Comparison of ENCODE assay signal across 8 cellular contexts in genomic region chr17:82648165-82648668, GRCh38. TPM values are rescaled to one million over a fixed set of nuclear protein-coding genes. Genes with fewer than 3 reads are reported as not detected.
DNase-seq lines count a peak whose midpoint lies in the region; ATAC-seq and TF ChIP-seq lines count a peak whose summit lies in the region.

Gene WDR45B, minus strand, starts transcription at chr17:82648444. Its CDS starts 104 bp downstream, at chr17:82648340.

- DNase-seq in CD4-positive, alpha-beta memory T cell = peak; percentile 87 to 89 (median 88)
- DNase-seq in GM20000 (ENCODE audit: low spot score) (peak; percentile 100), HT1080 (ENCODE audit: low read depth) (peak; percentile 93), NOMO-1 (lab: John Stamatoyannopoulos, UW; ENCODE audit: unreplicated experiment in 2 of 2) (peak; percentile 87 to 93), memory B cell (ENCODE audit: low spot score in 2 of 2) (peak; percentile 80 to 81)
- DNase-seq in activated CD8-positive, alpha-beta memory T cell treated with anti-CD3 and anti-CD28 coated beads for 4 hours (ENCODE audit: low read depth in 2 of 2) = peak; percentile 74 to 75
- peak; percentile 75 to 80 (median 77) for DNase-seq in effector memory CD8-positive, alpha-beta T cell
- peak; percentile 68 for DNase-seq in stimulated activated CD8-positive, alpha-beta memory T cell treated with anti-CD3 and anti-CD28 coated beads, Interleukin-12 subunit alpha, Interleukin-12 subunit beta, amount 100 ng/mL, for 1 hour (ENCODE audit: low read depth)

- peaks cover 14% of the 10 kb centered on the region for H3K36me3 ChIP-seq in CD4-positive, alpha-beta memory T cell (ENCODE audit: insufficient read depth, low read length)

- POLR2A ChIA-PET in CD4-positive, alpha-beta memory T cell (lab: Charles Lee; ENCODE audit: partially characterized antibody) = interaction anchor here (0.7 to 1.4 kb wide), 3 partner anchors 67 to 129 kb away, joined by 3 to 4 read pairs (median 3); partner anchors contain the start of gene FOXK2

- H3K9me3 Mint-ChIP-seq in CD4-positive, alpha-beta memory T cell = peaks cover 0 to 2% (median 0%) of the 10 kb centered on the region in 8 donors
- H3K9me3 Mint-ChIP-seq in effector memory CD8-positive, alpha-beta T cell = no peaks in the 10 kb centered on the region
- H3K9me3 Mint-ChIP-seq in memory B cell = no peaks in the 10 kb centered on the region

- H3K27ac Mint-ChIP-seq in CD4-positive, alpha-beta memory T cell = peak within 1 kb of the TSS; percentile 84 to 92 (median 89)
- H3K27ac Mint-ChIP-seq in effector memory CD8-positive, alpha-beta T cell = peak within 1 kb of the TSS; percentile 82 to 86
- peak within 1 kb of the TSS; percentile 86 for H3K27ac Mint-ChIP-seq in memory B cell

- H3K9me3 ChIP-seq in CD4-positive, alpha-beta memory T cell (ENCODE audit: control insufficient read depth in 1 of 2, low read length in 2 of 2) = no peaks in the 10 kb centered on the region

- peaks cover 30% of the 10 kb centered on the region for H3K4me1 ChIP-seq in CD4-positive, alpha-beta memory T cell (ENCODE audit: insufficient read depth, low read length)

- TF ChIP-seq CTCF in GM20000 (IDR thresholded peaks at IDR 0.05; ENCODE audit: extremely low read depth, missing control alignments) = no peak

- H3K4me3 ChIP-seq in CD4-positive, alpha-beta memory T cell (ENCODE audit: low read length in 2 of 2) = peak within 1 kb of the TSS; percentile 78 to 89

- peaks cover 15 to 41% (median 25%) of the 10 kb centered on the region in 4 donors for H3K4me1 Mint-ChIP-seq in CD4-positive, alpha-beta memory T cell
- H3K4me1 Mint-ChIP-seq in effector memory CD8-positive, alpha-beta T cell (ENCODE audit: low read depth in 2 of 2) = peaks cover 25 to 28% of the 10 kb centered on the region in 2 donors
- H3K4me1 Mint-ChIP-seq in memory B cell = peaks cover 10% of the 10 kb centered on the region

- H3K27me3 Mint-ChIP-seq in CD4-positive, alpha-beta memory T cell = no peaks in the 10 kb centered on the region
- no peaks in the 10 kb centered on the region for H3K27me3 Mint-ChIP-seq in effector memory CD8-positive, alpha-beta T cell
- no peaks in the 10 kb centered on the region for H3K27me3 Mint-ChIP-seq in memory B cell

- H3K27me3 ChIP-seq in CD4-positive, alpha-beta memory T cell (ENCODE audit: insufficient read depth, low read length) = no peaks in the 10 kb centered on the region

- CTCF ChIA-PET in CD4-positive, alpha-beta memory T cell (lab: Charles Lee; ENCODE audit: partially characterized antibody) = interaction anchor here (1.2 kb wide), 1 partner anchor 15 kb away, joined by 4 read pairs; no protein-coding TSS in a partner anchor

- peaks cover 7 to 14% of the 10 kb centered on the region in 2 donors for H3K36me3 Mint-ChIP-seq in CD4-positive, alpha-beta memory T cell
- H3K36me3 Mint-ChIP-seq in effector memory CD8-positive, alpha-beta T cell (ENCODE audit: insufficient read depth) = peaks cover 15% of the 10 kb centered on the region
- H3K36me3 Mint-ChIP-seq in memory B cell = peaks cover 8% of the 10 kb centered on the region

- peak within 1 kb of the TSS; percentile 79 to 89 (median 84) for H3K4me3 Mint-ChIP-seq in CD4-positive, alpha-beta memory T cell
- peak within 1 kb of the TSS; percentile 87 for H3K4me3 Mint-ChIP-seq in effector memory CD8-positive, alpha-beta T cell
- H3K4me3 Mint-ChIP-seq in memory B cell = peak within 1 kb of the TSS; percentile 88

- intact Hi-C loops in CD4-positive, alpha-beta memory T cell (cut with micrococcal nuclease) = loop anchor here (1.0 to 2.0 kb wide), 4 partner anchors 51 to 230 kb away; partner anchors contain the start of genes HEXD, OGFOD3, RAB40B and TBCD

- H3K27ac ChIP-seq in CD4-positive, alpha-beta memory T cell (ENCODE audit: low read depth, low read length) = peak within 1 kb of the TSS; percentile 93

- ATAC-seq in effector memory CD8-positive, alpha-beta T cell (replicated peaks) = peak; percentile 88
- ATAC-seq in memory B cell (ENCODE audit: low read depth) = peak; percentile 88

RNA-seq across cellular contexts. Expression of gene WDR45B, which starts in this region (rescaled TPM):
- 10 to 100 TPM; 66.3 to 66.7 TPM for total RNA-seq in CD4-positive, alpha-beta memory T cell
- polyA plus RNA-seq in CD4-positive, alpha-beta memory T cell = 10 to 100 TPM; 35.1 to 48.4 TPM
- 89.2 and 102 TPM in 2 replicates for total RNA-seq in HT1080 (2014; rRNA removed; shearing (Covaris generic))
- polyA plus RNA-seq in HT1080 (2015; cell fraction: cytosol; rRNA removed) = 105 and 110 TPM in 2 replicates
- polyA plus RNA-seq in HT1080 (2015; cell fraction: nucleus; rRNA removed) = 86.0 and 87.7 TPM in 2 replicates

Comparison
In these comparisons a context has a peak if more than half of its experiments do, and no peak if none do; other contexts are left out.
1. Peak in every context shown above with its lines: DNase-seq, ATAC-seq, H3K4me3 ChIP-seq and H3K27ac ChIP-seq.